ENCODE assay signal across 1 cellular context in genomic region chr10:71320592-71320991, GRCh38.
TF ChIP-seq lines count a peak whose summit lies in the region.

No MANE protein-coding gene starts in this region.

TF ChIP-seq in HepG2, 621 proteins besides CTCF, POLR2A, EP300 and RAD21 (continued from another document and continues in another):
- TF ChIP-seq ZBTB14 (CRISPR knock-in tag; IDR thresholded peaks at IDR 0.05) (no peak), ARNT2 (CRISPR knock-in tag; IDR thresholded peaks at IDR 0.05; ENCODE audit: low read depth) (0 out of 2 replicates have a peak, but pooled peaks have one; percentile 35), MIXL1 (CRISPR knock-in tag; IDR thresholded peaks at IDR 0.05) (no peak), ZNF414 (CRISPR knock-in tag; IDR thresholded peaks at IDR 0.05) (0 out of 2 replicates have a peak, but pooled peaks have one; percentile 47), ZNF275 (CRISPR knock-in tag; IDR thresholded peaks at IDR 0.05; ENCODE audit: borderline replicate concordance) (no peak), ZNF577 (CRISPR knock-in tag; IDR thresholded peaks at IDR 0.05; ENCODE audit: borderline replicate concordance, low read depth) (no peak), PAWR (CRISPR knock-in tag; IDR thresholded peaks at IDR 0.05; ENCODE audit: borderline replicate concordance) (no peak), POGZ (CRISPR knock-in tag; IDR thresholded peaks at IDR 0.05) (0 out of 2 replicates have a peak, but pooled peaks have one; percentile 25), MIER2 (CRISPR knock-in tag; IDR thresholded peaks at IDR 0.05) (no peak), ZNF782 (CRISPR knock-in tag; IDR thresholded peaks at IDR 0.05; ENCODE audit: borderline replicate concordance) (peak; percentile 54; the same call in 1 of the 2 replicates), ZNF747 (CRISPR knock-in tag; IDR thresholded peaks at IDR 0.05; ENCODE audit: borderline replicate concordance) (no peak), HIVEP1 (CRISPR knock-in tag; IDR thresholded peaks at IDR 0.05) (0 out of 2 replicates have a peak, but pooled peaks have one; percentile 29), ZNF33B (CRISPR knock-in tag; IDR thresholded peaks at IDR 0.05) (no peak), ATF6 (CRISPR knock-in tag; conservative IDR thresholded peaks at IDR 0.05) (0 out of 2 replicates have a peak, but pooled peaks have one; percentile 56), FOSL2 (CRISPR knock-in tag; IDR thresholded peaks at IDR 0.05) (peak; percentile 53), CCAR2 (optimal IDR thresholded peaks at IDR 0.05; ENCODE audit: low read depth, low read length) (no peak), FOXP4 (CRISPR knock-in tag; IDR thresholded peaks at IDR 0.05) (0 out of 2 replicates have a peak, but pooled peaks have one; percentile 9), SMAD3 (CRISPR knock-in tag; IDR thresholded peaks at IDR 0.05) (no peak), HDAC1 (CRISPR knock-in tag; IDR thresholded peaks at IDR 0.05) (peak; percentile 54; the same call in 1 of the 2 replicates), ZNF264 (CRISPR knock-in tag; IDR thresholded peaks at IDR 0.05) (no peak), MLLT10 (CRISPR knock-in tag; IDR thresholded peaks at IDR 0.05) (no peak), GABPB1 (CRISPR knock-in tag; IDR thresholded peaks at IDR 0.05) (peak; percentile 15; the same call in 1 of the 2 replicates), SALL1 (CRISPR knock-in tag; IDR thresholded peaks at IDR 0.05) (peak; percentile 45), RXRA (CRISPR knock-in tag; IDR thresholded peaks at IDR 0.05) (0 out of 2 replicates have a peak, but pooled peaks have one; percentile 25), ZNF510 (CRISPR knock-in tag; IDR thresholded peaks at IDR 0.05; ENCODE audit: low read depth) (no peak), ZNF331 (CRISPR knock-in tag; IDR thresholded peaks at IDR 0.05) (0 out of 2 replicates have a peak, but pooled peaks have one; percentile 32), TBL1XR1 (IDR thresholded peaks at IDR 0.05; ENCODE audit: borderline replicate concordance, low read length, partially characterized antibody) (no peak), ZSCAN12 (CRISPR knock-in tag; IDR thresholded peaks at IDR 0.05) (no peak), FIP1L1 (IDR thresholded peaks at IDR 0.05; ENCODE audit: borderline replicate concordance, insufficient read depth, low read depth, low read length) (no peak), TAF15 (IDR thresholded peaks at IDR 0.05; ENCODE audit: low read depth, low read length, poor library complexity, severe bottlenecking) (no peak), HNRNPUL1 (IDR thresholded peaks at IDR 0.05; ENCODE audit: low read depth, low read length) (no peak), SOX6 (IDR thresholded peaks at IDR 0.05) (no peak), SOX6 (CRISPR knock-in tag; IDR thresholded peaks at IDR 0.05) (peak; percentile 44; the same call in 1 of the 2 replicates), CENPX (CRISPR knock-in tag; IDR thresholded peaks at IDR 0.05) (no peak), TFAP4 (IDR thresholded peaks at IDR 0.05; ENCODE audit: borderline replicate concordance, low read depth) (peak; percentile 32; the same call in 1 of the 2 replicates), LCORL (IDR thresholded peaks at IDR 0.05) (no peak), LCORL (CRISPR knock-in tag; IDR thresholded peaks at IDR 0.05) (peak; percentile 59), SIX4 (CRISPR knock-in tag; IDR thresholded peaks at IDR 0.05) (no peak), STAT5B (CRISPR knock-in tag; IDR thresholded peaks at IDR 0.05) (no peak), FOXA3 (CRISPR knock-in tag; IDR thresholded peaks at IDR 0.05) (peak; percentile 39), MAX (IDR thresholded peaks at IDR 0.05) (peak; percentile 53; the same call in 1 of the 2 replicates), ZNF337 (CRISPR knock-in tag; IDR thresholded peaks at IDR 0.05; ENCODE audit: borderline replicate concordance, low read depth) (no peak), ZNF296 (CRISPR knock-in tag; conservative IDR thresholded peaks at IDR 0.05) (no peak), AHR (CRISPR knock-in tag; IDR thresholded peaks at IDR 0.05) (no peak), NCOR1 (IDR thresholded peaks at IDR 0.05; ENCODE audit: borderline replicate concordance, low read length) (0 out of 2 replicates have a peak, but pooled peaks have one; percentile 27), MIER3 (CRISPR knock-in tag; IDR thresholded peaks at IDR 0.05; ENCODE audit: borderline replicate concordance) (no peak), HNRNPK (IDR thresholded peaks at IDR 0.05; ENCODE audit: low read depth, low read length, poor library complexity, severe bottlenecking) (no peak), ZNF274 (CRISPR knock-in tag; IDR thresholded peaks at IDR 0.05) (0 out of 2 replicates have a peak, but pooled peaks have one; percentile 44), KDM3A (CRISPR knock-in tag; IDR thresholded peaks at IDR 0.05; ENCODE audit: low read depth) (no peak), ZMYM3 (CRISPR knock-in tag; IDR thresholded peaks at IDR 0.05) (peak; percentile 96), NR2F6 (IDR thresholded peaks at IDR 0.05) (no peak), NR2F6 (CRISPR knock-in tag; IDR thresholded peaks at IDR 0.05) (0 out of 2 replicates have a peak, but pooled peaks have one; percentile 16), AKAP8 (CRISPR knock-in tag; IDR thresholded peaks at IDR 0.05) (no peak), ZNF589 (CRISPR knock-in tag; conservative IDR thresholded peaks at IDR 0.05) (no peak), ZNF12 (CRISPR knock-in tag; IDR thresholded peaks at IDR 0.05) (no peak), MTA1 (CRISPR knock-in tag; IDR thresholded peaks at IDR 0.05; ENCODE audit: borderline replicate concordance) (peak; percentile 40; the same call in 1 of the 2 replicates), ZNF605 (CRISPR knock-in tag; IDR thresholded peaks at IDR 0.05) (no peak), PHF5A (CRISPR knock-in tag; IDR thresholded peaks at IDR 0.05; ENCODE audit: low read depth, unreplicated experiment) (no peak), SAP130 (CRISPR knock-in tag; IDR thresholded peaks at IDR 0.05; ENCODE audit: low read depth) (peak; percentile 61), MNT (IDR thresholded peaks at IDR 0.05) (no peak), SNAPC5 (CRISPR knock-in tag; IDR thresholded peaks at IDR 0.05; ENCODE audit: borderline replicate concordance) (no peak), EEA1 (CRISPR knock-in tag; IDR thresholded peaks at IDR 0.05; ENCODE audit: borderline replicate concordance) (no peak), NFRKB (IDR thresholded peaks at IDR 0.05) (no peak), HNRNPL (IDR thresholded peaks at IDR 0.05; ENCODE audit: low read depth, low read length) (0 out of 2 replicates have a peak, but pooled peaks have one; percentile 54), PLRG1 (conservative IDR thresholded peaks at IDR 0.05) (no peak), ZIK1 (CRISPR knock-in tag; IDR thresholded peaks at IDR 0.05; ENCODE audit: borderline replicate concordance, low read depth) (peak; percentile 58; the same call in 1 of the 2 replicates), ZNF619 (CRISPR knock-in tag; IDR thresholded peaks at IDR 0.05) (no peak), ZNF567 (CRISPR knock-in tag; IDR thresholded peaks at IDR 0.05; ENCODE audit: borderline replicate concordance) (no peak), AGO1 (IDR thresholded peaks at IDR 0.05; ENCODE audit: low read depth, low read length, poor library complexity, severe bottlenecking) (no peak), ZNF879 (CRISPR knock-in tag; IDR thresholded peaks at IDR 0.05) (no peak), ZNF691 (CRISPR knock-in tag; IDR thresholded peaks at IDR 0.05; ENCODE audit: borderline replicate concordance, low read depth) (peak; percentile 71; the same call in 1 of the 2 replicates), TEAD3 (CRISPR knock-in tag; optimal IDR thresholded peaks at IDR 0.05; ENCODE audit: borderline replicate concordance) (peak; percentile 32), RARA (CRISPR knock-in tag; IDR thresholded peaks at IDR 0.05) (0 out of 2 replicates have a peak, but pooled peaks have one; percentile 26)
